Comparison of ENCODE assay signal across 8 cellular contexts in the genomic region with DNA sequence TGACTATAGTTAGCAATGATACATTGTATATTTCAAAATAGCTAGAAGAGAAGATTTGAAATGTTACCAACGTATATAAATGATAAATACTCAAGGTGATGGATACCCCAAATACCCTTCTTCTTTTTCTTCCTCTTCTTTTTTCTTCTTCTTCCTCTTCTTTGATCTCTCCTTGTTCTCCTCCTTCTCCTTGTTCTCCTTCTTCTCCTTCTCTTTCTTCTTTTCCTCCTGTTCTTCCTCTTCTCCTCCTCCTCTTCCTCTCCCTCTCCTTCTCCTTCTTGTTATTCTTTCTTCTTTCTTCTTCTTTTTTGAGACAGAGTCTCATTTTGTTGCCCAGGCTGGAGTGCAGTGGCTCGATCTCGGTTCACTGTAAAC. TPM values are rescaled to one million over a fixed set of nuclear protein-coding genes. Genes with fewer than 3 reads are reported as not detected.
DNase-seq lines count a peak whose midpoint lies in the region; ATAC-seq and TF ChIP-seq lines count a peak whose summit lies in the region.

No MANE protein-coding gene starts in this region.

- no peaks in the 10 kb centered on the region for H3K27me3 Mint-ChIP-seq in activated naive CD4-positive, alpha-beta T cell treated with anti-CD3 and anti-CD28 coated beads, Interleukin-2, amount 50 U/mL, for 24 hours

- no peak overlapping the region for H3K27ac ChIP-seq in muscle layer of colon (ENCODE audit: low read depth, low read length)
- H3K27ac ChIP-seq in upper lobe of left lung: no peak overlapping the region

- ATAC-seq in upper lobe of left lung (ENCODE audit: low FRiP score in 2 of 2): no peak

- H3K9me3 Mint-ChIP-seq in activated naive CD4-positive, alpha-beta T cell treated with anti-CD3 and anti-CD28 coated beads, Interleukin-2, amount 50 U/mL, for 24 hours: peaks cover 9% of the 10 kb centered on the region

- H3K4me1 Mint-ChIP-seq in activated naive CD4-positive, alpha-beta T cell treated with anti-CD3 and anti-CD28 coated beads, Interleukin-2, amount 50 U/mL, for 24 hours: peaks cover 28% of the 10 kb centered on the region

- H3K9ac ChIP-seq in muscle layer of colon (ENCODE audit: low read length): no peak overlapping the region

- H3K9me3 ChIP-seq in muscle layer of colon (ENCODE audit: low read length) (no peaks in the 10 kb centered on the region), upper lobe of left lung (no peaks in the 10 kb centered on the region)

- no peak for TF ChIP-seq POLR2A in upper lobe of left lung (IDR thresholded peaks at IDR 0.05)

- H3K4me1 ChIP-seq in muscle layer of colon (ENCODE audit: insufficient read depth, low read length) (peaks cover 6% of the 10 kb centered on the region), upper lobe of left lung (peaks cover 0 to 9% (median 9%) of the 10 kb centered on the region in 4 donors)

- WGBS in upper lobe of left lung, 2 donors: 42 to 76% methylated on average over 3 of the region's 3 CpGs

- H3K4me3 ChIP-seq in cardiac fibroblast (replicated peaks in 1 of 2; ENCODE audit: low read depth in 2 of 2, low read length in 2 of 2) (peak overlapping the region; percentile 72 to 89), muscle layer of colon (ENCODE audit: low read depth in 1 of 2, low read length in 2 of 2) (peak overlapping the region; percentile 80 to 91), upper lobe of left lung (peak overlapping the region in 3 of 4 donors; percentile 61 to 89 (median 85))

- H3K4me3 Mint-ChIP-seq in activated naive CD4-positive, alpha-beta T cell treated with anti-CD3 and anti-CD28 coated beads, Interleukin-2, amount 50 U/mL, for 24 hours: peak overlapping the region; percentile 90

- DNase-seq in activated naive CD4-positive, alpha-beta T cell (lab: John Stamatoyannopoulos, UW): no peak
- DNase-seq in cardiac fibroblast (ENCODE audit: low read depth in 2 of 2): no peak
- no peak for DNase-seq in upper lobe of left lung
- DNase-seq in NCI-H2107 treated with DMSO at 0.1 percent for 48 hours (lab: John Stamatoyannopoulos, UW; ENCODE audit: unreplicated experiment): no peak
- DNase-seq in GOT3 (lab: John Stamatoyannopoulos, UW): no peak
- DNase-seq in GM10266 (ENCODE audit: extremely low spot score): no peak

- peak overlapping the region; percentile 94 for H3K27ac Mint-ChIP-seq in activated naive CD4-positive, alpha-beta T cell treated with anti-CD3 and anti-CD28 coated beads, Interleukin-2, amount 50 U/mL, for 24 hours

- H3K27me3 ChIP-seq in muscle layer of colon (ENCODE audit: control insufficient read depth in 1 of 2, insufficient read depth in 2 of 2, low read length in 2 of 2) (no peaks in the 10 kb centered on the region), upper lobe of left lung (no peaks in the 10 kb centered on the region)

- H3K36me3 Mint-ChIP-seq in activated naive CD4-positive, alpha-beta T cell treated with anti-CD3 and anti-CD28 coated beads, Interleukin-2, amount 50 U/mL, for 24 hours: peaks cover 3% of the 10 kb centered on the region

- TF ChIP-seq CTCF in cardiac fibroblast (IDR thresholded peaks at IDR 0.05; ENCODE audit: low read depth, low read length) (no peak), upper lobe of left lung (IDR thresholded peaks at IDR 0.05) (no peak), GM10266 (IDR thresholded peaks at IDR 0.05; ENCODE audit: control insufficient read depth, insufficient read depth, low read depth, missing control alignments) (no peak)

- TF ChIP-seq EP300 in upper lobe of left lung (IDR thresholded peaks at IDR 0.05): no peak

- H3K36me3 ChIP-seq in muscle layer of colon (ENCODE audit: insufficient read depth, low read length) (no peaks in the 10 kb centered on the region), upper lobe of left lung (no peaks in the 10 kb centered on the region)

RNA-seq across cellular contexts. Expression of a gene that starts 0.6 kb away (rescaled TPM):
- total RNA-seq in upper lobe of left lung: 10 to 100 TPM in 3 of 6 donors, 1 to 10 TPM in 3; 6.6 to 95.3 (median 13.9) TPM
